10 cellular contexts compared by ENCODE assay signal in genomic region chr19:22010437-22011143, GRCh38. TPM values are rescaled to one million over a fixed set of nuclear protein-coding genes. Genes with fewer than 3 reads are reported as not detected.
DNase-seq lines count a peak whose midpoint lies in the region; ATAC-seq and TF ChIP-seq lines count a peak whose summit lies in the region.
"Not testable (repeated sequence)": the region's sequence is repeated elsewhere in the genome, so short reads cannot be mapped to it uniquely, and the experiment has no call there.
"Had no signal": no experiment of that assay in that cellular context is flagged by ENCODE, and none has a peak within 500 bp of the region (broad histone marks: within the 10 kb centered on the region; RNA-seq: fewer than 3 reads in every experiment).

Gene ZNF208 (minus strand): TSS chr19:22010943. CDS start chr19:22010794, 149 bp downstream.

- H3K27me3 ChIP-seq in CD4-positive, CD25-positive, alpha-beta regulatory T cell (ENCODE audit: control insufficient read depth, insufficient read depth, low read length); ascending aorta; sigmoid colon; subcutaneous abdominal adipose tissue (ENCODE audit: control insufficient read depth in 5 of 5, insufficient read depth in 4 of 5, low read length in 5 of 5): not testable (repeated sequence)

- CTCF ChIA-PET in activated CD8-positive, alpha-beta memory T cell treated with anti-CD3 and anti-CD28 coated beads, Interleukin-2, amount 10 ng/mL, durations not matched to agents 7 days and 5 days (lab: Charles Lee): not testable (repeated sequence)

- peaks cover 3 to 12% of the 10 kb centered on the region in 2 experiments for H3K9me3 ChIP-seq in CD4-positive, CD25-positive, alpha-beta regulatory T cell (ENCODE audit: control insufficient read depth in 2 of 2, low read length in 2 of 2)
- H3K9me3 ChIP-seq in ascending aorta; subcutaneous abdominal adipose tissue (ENCODE audit: control insufficient read depth in 5 of 5, low read length in 5 of 5): not testable (repeated sequence)
- H3K9me3 ChIP-seq in sigmoid colon: peaks cover 0 to 14% (median 0%) of the 10 kb centered on the region in 4 donors

- peak in 1 of 2 donors; percentile 14 for TF ChIP-seq POLR2A in sigmoid colon (IDR thresholded peaks at IDR 0.05)

- not testable (repeated sequence) for H3K27me3 Mint-ChIP-seq in CD4-positive, CD25-positive, alpha-beta regulatory T cell; activated CD8-positive, alpha-beta memory T cell treated with anti-CD3 and anti-CD28 coated beads, Interleukin-2, amount 10 ng/mL, durations not matched to agents 7 days and 5 days

- TF ChIP-seq CTCF in ascending aorta (IDR thresholded peaks at IDR 0.05); sigmoid colon (IDR thresholded peaks at IDR 0.05): not testable (repeated sequence)

- H3K9ac ChIP-seq in subcutaneous abdominal adipose tissue (ENCODE audit: low read length in 5 of 5): peak within 1 kb of the TSS in 3 of 5 donors; percentile 17 to 51 (median 39)

- peak within 1 kb of the TSS; percentile 29 to 85 (median 83) for H3K4me3 Mint-ChIP-seq in CD4-positive, CD25-positive, alpha-beta regulatory T cell
- peak within 1 kb of the TSS; percentile 56 for H3K4me3 Mint-ChIP-seq in activated CD8-positive, alpha-beta memory T cell treated with anti-CD3 and anti-CD28 coated beads, Interleukin-2, amount 10 ng/mL, durations not matched to agents 7 days and 5 days

- H3K9me3 Mint-ChIP-seq in CD4-positive, CD25-positive, alpha-beta regulatory T cell: peaks cover 0 to 27% (median 10%) of the 10 kb centered on the region in 7 donors
- not testable (repeated sequence) for H3K9me3 Mint-ChIP-seq in activated CD8-positive, alpha-beta memory T cell treated with anti-CD3 and anti-CD28 coated beads, Interleukin-2, amount 10 ng/mL, durations not matched to agents 7 days and 5 days (ENCODE audit: low read depth)

- peak; percentile 9 to 18 (median 11) for DNase-seq in CD4-positive, CD25-positive, alpha-beta regulatory T cell
- DNase-seq in RPMI7951 (ENCODE audit: low read depth) (peak; percentile 5), ascending aorta (ENCODE audit: low spot score in 2 of 2) (peak; percentile 37 to 74), cardiac septum (ENCODE audit: low spot score) (peak; percentile 86), mucosa of gallbladder (ENCODE audit: low spot score) (peak; percentile 45), sigmoid colon (peak; percentile 82)
- DNase-seq in activated CD8-positive, alpha-beta memory T cell treated with anti-CD3 and anti-CD28 coated beads, Interleukin-2, amount 10 ng/mL, durations not matched to agents 7 days and 5 days: not testable (repeated sequence)

- not testable (repeated sequence) for TF ChIP-seq EP300 in sigmoid colon (IDR thresholded peaks at IDR 0.05)

- H3K36me3 ChIP-seq in CD4-positive, CD25-positive, alpha-beta regulatory T cell (ENCODE audit: control insufficient read depth, insufficient read depth, low read length); ascending aorta; sigmoid colon; subcutaneous abdominal adipose tissue (ENCODE audit: control insufficient read depth in 5 of 5, insufficient read depth in 5 of 5, low read length in 5 of 5): not testable (repeated sequence)

- H3K4me3 ChIP-seq in CD4-positive, CD25-positive, alpha-beta regulatory T cell (ENCODE audit: low read depth, low read length): peak within 1 kb of the TSS; percentile 37
- H3K4me3 ChIP-seq in ascending aorta (peak within 1 kb of the TSS; percentile 35 to 75), sigmoid colon (peak within 1 kb of the TSS; percentile 35 to 62 (median 52)), subcutaneous abdominal adipose tissue (ENCODE audit: low read depth in 1 of 5, low read length in 5 of 5) (peak within 1 kb of the TSS; percentile 60 to 75 (median 68))

- peak within 1 kb of the TSS; percentile 29 to 56 (median 46) for H3K27ac Mint-ChIP-seq in CD4-positive, CD25-positive, alpha-beta regulatory T cell
- not testable (repeated sequence) for H3K27ac Mint-ChIP-seq in activated CD8-positive, alpha-beta memory T cell treated with anti-CD3 and anti-CD28 coated beads, Interleukin-2, amount 10 ng/mL, durations not matched to agents 7 days and 5 days

- not testable (repeated sequence) for H3K27ac ChIP-seq in CD4-positive, CD25-positive, alpha-beta regulatory T cell (ENCODE audit: insufficient read depth, low read length, poor library complexity, severe bottlenecking); subcutaneous abdominal adipose tissue (ENCODE audit: low read depth, low read length)
- H3K27ac ChIP-seq in ascending aorta (peak within 1 kb of the TSS in 1 of 2 donors; percentile 63), sigmoid colon (peak within 1 kb of the TSS; percentile 55 to 81 (median 71))

- not testable (repeated sequence) for H3K4me1 ChIP-seq in CD4-positive, CD25-positive, alpha-beta regulatory T cell (ENCODE audit: control insufficient read depth, insufficient read depth, low read length, poor library complexity, severe bottlenecking); ascending aorta; sigmoid colon; subcutaneous abdominal adipose tissue (ENCODE audit: control insufficient read depth in 5 of 5, insufficient read depth in 5 of 5, low read length in 5 of 5)

- WGBS in sigmoid colon, 2 donors: 9 to 28% methylated on average over 29 of the region's 29 CpGs

- H3K4me1 Mint-ChIP-seq in CD4-positive, CD25-positive, alpha-beta regulatory T cell; activated CD8-positive, alpha-beta memory T cell treated with anti-CD3 and anti-CD28 coated beads, Interleukin-2, amount 10 ng/mL, durations not matched to agents 7 days and 5 days: not testable (repeated sequence)

- intact Hi-C loops in ascending aorta (cut with DNase I); cardiac septum (cut with DNase I); sigmoid colon (cut with DNase I): not testable (repeated sequence)

- peak; percentile 50 to 55 for ATAC-seq in CD4-positive, CD25-positive, alpha-beta regulatory T cell (ENCODE audit: low read depth in 2 of 2)
- peak; percentile 47 for ATAC-seq in activated CD8-positive, alpha-beta memory T cell treated with anti-CD3 and anti-CD28 coated beads, Interleukin-2, amount 10 ng/mL, durations not matched to agents 7 days and 5 days

- H3K36me3 Mint-ChIP-seq in CD4-positive, CD25-positive, alpha-beta regulatory T cell; activated CD8-positive, alpha-beta memory T cell treated with anti-CD3 and anti-CD28 coated beads, Interleukin-2, amount 10 ng/mL, durations not matched to agents 7 days and 5 days: not testable (repeated sequence)

RNA-seq across cellular contexts. Expression of gene ZNF208, which starts in this region (rescaled TPM):
- total RNA-seq in CD4-positive, CD25-positive, alpha-beta regulatory T cell: 1.0 TPM
- polyA plus RNA-seq in CD4-positive, CD25-positive, alpha-beta regulatory T cell: 1 to 10 TPM in 1 of 4 donors, under 1 TPM in 2, not detected in 1; 0.47 to 1.3 (median 0.72) TPM
- total RNA-seq in RPMI7951 (2014; rRNA removed; shearing (Covaris generic)): 0.48 and 0.98 TPM in 2 replicates
- under 1 TPM; 0.30 to 0.99 TPM for total RNA-seq in activated CD8-positive, alpha-beta memory T cell treated with anti-CD3 and anti-CD28 coated beads, Interleukin-2, amount 10 ng/mL, durations not matched to agents 7 days and 5 days
- total RNA-seq in ascending aorta: 3.8 TPM
- total RNA-seq in cardiac septum: 31.4 TPM
- 9.0 TPM for total RNA-seq in mucosa of gallbladder
- 10 to 100 TPM in 3 of 4 donors, 1 to 10 TPM in 1; 9.5 to 40.2 (median 14.4) TPM for total RNA-seq in sigmoid colon
- under 1 TPM in 1 of 3 donors, not detected in 2; 0.28 TPM for polyA plus RNA-seq in sigmoid colon
- total RNA-seq: HT-29 had no signal
- polyA plus RNA-seq: A549 had no signal

Comparison
In these comparisons a context has a peak if more than half of its experiments do, and no peak if none do; other contexts are left out.
1. Peak in DNase-seq in RPMI7951; RNA of the gene not detected or under 1 TPM.
2. Peak in ATAC-seq in activated CD8-positive, alpha-beta memory T cell treated with anti-CD3 and anti-CD28 coated beads, Interleukin-2, amount 10 ng/mL, durations not matched to agents 7 days and 5 days; RNA of the gene not detected or under 1 TPM.